12 cellular contexts compared by ENCODE assay signal in genomic region chr1:229108598-229109201, GRCh38.
A peak's percentile ranks its signal among the peaks of the same experiment; 100 is the strongest.
DNase-seq lines count a peak whose midpoint lies in the region; ATAC-seq and TF ChIP-seq lines count a peak whose summit lies in the region.
"Had no signal": no experiment of that assay in that cellular context is flagged by ENCODE, and none has a peak within 500 bp of the region (broad histone marks: within the 10 kb centered on the region; RNA-seq: fewer than 3 reads in every experiment).

No MANE protein-coding gene starts in this region.

- H2AK5ac ChIP-seq in mesendoderm (ENCODE audit: low read length): peak overlapping the region; percentile 43

- H3K27me3 ChIP-seq in mesendoderm (ENCODE audit: insufficient read depth, low read length, poor library complexity) (no peaks in the 10 kb centered on the region), MG63 (0 out of 2 replicates have a peak, but pooled peaks cover 4% of the 10 kb centered on the region)
- H3K27me3 ChIP-seq: BE2C had no signal

- DNase-seq in HT-29 (ENCODE audit: low spot score): peak; percentile 84
- DNase-seq in coronary artery (ENCODE audit: low spot score): peak; percentile 85
- no peak for DNase-seq in mesendoderm
- DNase-seq in nucleus accumbens (lab: John Stamatoyannopoulos, UW): no peak
- DNase-seq in activated naive CD8-positive, alpha-beta T cell treated with anti-CD3 and anti-CD28 coated beads, Interleukin-2, amount 50 U/mL, for 24 hours: no peak
- no peak for DNase-seq in MG63
- DNase-seq: activated CD4-positive, alpha-beta T cell treated with anti-CD3 and anti-CD28 coated beads for 48 hours; activated T-cell treated with anti-CD3 and anti-CD28 coated beads, Interleukin-2, amount 50 U/mL, for 72 hours; BE2C had no signal

- H3K27me3 Mint-ChIP-seq in stimulated activated memory B cell treated with anti-CD40 and anti-IgM and Interleukin-4, amounts not matched to agents 10 μg/mL and 1 μg/mL and 100 μg/mL, for 72 hours: peaks cover 38% of the 10 kb centered on the region
- no peaks in the 10 kb centered on the region for H3K27me3 Mint-ChIP-seq in activated naive CD8-positive, alpha-beta T cell treated with anti-CD3 and anti-CD28 coated beads, Interleukin-2, amount 50 U/mL, for 24 hours

- H3K36me3 ChIP-seq in mesendoderm (ENCODE audit: control insufficient read depth, insufficient read depth, low read length) (no peaks in the 10 kb centered on the region), MG63 (no peaks in the 10 kb centered on the region)
- H3K36me3 ChIP-seq: BE2C had no signal

- peak overlapping the region; percentile 6 for H3K23ac ChIP-seq in mesendoderm (ENCODE audit: low read length)

- no peak overlapping the region for H3K4me3 ChIP-seq in coronary artery
- H3K4me3 ChIP-seq in mesendoderm (ENCODE audit: low read length): no peak overlapping the region
- no peak overlapping the region for H3K4me3 ChIP-seq in MG63

- H2BK15ac ChIP-seq in mesendoderm (replicated peaks; ENCODE audit: low read depth): no peak overlapping the region

- peak overlapping the region; percentile 26 for H3K9ac ChIP-seq in mesendoderm (ENCODE audit: low read length)

- H3K9me3 ChIP-seq in MG63: no peaks in the 10 kb centered on the region
- H3K9me3 ChIP-seq: BE2C had no signal

- no peak overlapping the region for H3K4ac ChIP-seq in mesendoderm (ENCODE audit: low read depth, low read length)

- H3K4me1 ChIP-seq in mesendoderm (ENCODE audit: control insufficient read depth, low read depth, low read length): no peaks in the 10 kb centered on the region
- H3K4me1 ChIP-seq: BE2C had no signal

- H4K5ac ChIP-seq in mesendoderm (ENCODE audit: low read length): no peak overlapping the region

- H3K4me2 ChIP-seq in mesendoderm (ENCODE audit: low read length): no peak overlapping the region

- no CpG with 5 or more reads among the region's 10 CpGs for WGBS in mesendoderm (ENCODE audit: extremely low coverage, insufficient coverage, low lambda C conversion rate)

- no peak overlapping the region for H2BK5ac ChIP-seq in mesendoderm (ENCODE audit: low read length)

- H3K27ac Mint-ChIP-seq in stimulated activated memory B cell treated with anti-CD40 and anti-IgM and Interleukin-4, amounts not matched to agents 10 μg/mL and 1 μg/mL and 100 μg/mL, for 72 hours: no peak overlapping the region
- no peak overlapping the region for H3K27ac Mint-ChIP-seq in activated naive CD8-positive, alpha-beta T cell treated with anti-CD3 and anti-CD28 coated beads, Interleukin-2, amount 50 U/mL, for 24 hours
- H3K27ac Mint-ChIP-seq: activated T-cell treated with anti-CD3 and anti-CD28 coated beads, Interleukin-2, amount 50 U/mL, for 72 hours; T-helper 1 cell treated with Interleukin-12 subunit alpha and Interleukin-12 subunit beta and Interleukin-4 antibody, amounts not matched to agents 30 μg/mL and 1 μg/mL, for 36 hours had no signal

- H3K4me3 Mint-ChIP-seq in stimulated activated memory B cell treated with anti-CD40 and anti-IgM and Interleukin-4, amounts not matched to agents 10 μg/mL and 1 μg/mL and 100 μg/mL, for 72 hours: no peak overlapping the region
- H3K4me3 Mint-ChIP-seq in activated naive CD8-positive, alpha-beta T cell treated with anti-CD3 and anti-CD28 coated beads, Interleukin-2, amount 50 U/mL, for 24 hours: no peak overlapping the region
- H3K4me3 Mint-ChIP-seq: activated T-cell treated with anti-CD3 and anti-CD28 coated beads, Interleukin-2, amount 50 U/mL, for 72 hours; T-helper 1 cell treated with Interleukin-12 subunit alpha and Interleukin-12 subunit beta and Interleukin-4 antibody, amounts not matched to agents 30 μg/mL and 1 μg/mL, for 36 hours had no signal

- H3K18ac ChIP-seq in mesendoderm (ENCODE audit: low read length): no peak overlapping the region

- H3K27ac ChIP-seq in coronary artery: peak overlapping the region; percentile 87 to 89
- H3K27ac ChIP-seq in mesendoderm (ENCODE audit: low read depth, low read length): no peak overlapping the region

- H2BK120ac ChIP-seq in mesendoderm (ENCODE audit: low read depth, low read length): no peak overlapping the region

- no peak overlapping the region for H4K8ac ChIP-seq in mesendoderm (ENCODE audit: low read depth, low read length)

- H3K79me2 ChIP-seq in mesendoderm (ENCODE audit: control insufficient read depth, insufficient read depth, low read length): no peaks in the 10 kb centered on the region

- no peaks in the 10 kb centered on the region for H3K9me3 Mint-ChIP-seq in stimulated activated memory B cell treated with anti-CD40 and anti-IgM and Interleukin-4, amounts not matched to agents 10 μg/mL and 1 μg/mL and 100 μg/mL, for 72 hours
- no peaks in the 10 kb centered on the region for H3K9me3 Mint-ChIP-seq in activated naive CD8-positive, alpha-beta T cell treated with anti-CD3 and anti-CD28 coated beads, Interleukin-2, amount 50 U/mL, for 24 hours
- H3K9me3 Mint-ChIP-seq: activated T-cell treated with anti-CD3 and anti-CD28 coated beads, Interleukin-2, amount 50 U/mL, for 72 hours; T-helper 1 cell treated with Interleukin-12 subunit alpha and Interleukin-12 subunit beta and Interleukin-4 antibody, amounts not matched to agents 30 μg/mL and 1 μg/mL, for 36 hours had no signal

- no peak for TF ChIP-seq CTCF in coronary artery (IDR thresholded peaks at IDR 0.05)

- H3K36me3 Mint-ChIP-seq in stimulated activated memory B cell treated with anti-CD40 and anti-IgM and Interleukin-4, amounts not matched to agents 10 μg/mL and 1 μg/mL and 100 μg/mL, for 72 hours: no peaks in the 10 kb centered on the region
- no peaks in the 10 kb centered on the region for H3K36me3 Mint-ChIP-seq in activated naive CD8-positive, alpha-beta T cell treated with anti-CD3 and anti-CD28 coated beads, Interleukin-2, amount 50 U/mL, for 24 hours (ENCODE audit: low read depth)

- H3K4me1 Mint-ChIP-seq in stimulated activated memory B cell treated with anti-CD40 and anti-IgM and Interleukin-4, amounts not matched to agents 10 μg/mL and 1 μg/mL and 100 μg/mL, for 72 hours: no peaks in the 10 kb centered on the region
- no peaks in the 10 kb centered on the region for H3K4me1 Mint-ChIP-seq in activated naive CD8-positive, alpha-beta T cell treated with anti-CD3 and anti-CD28 coated beads, Interleukin-2, amount 50 U/mL, for 24 hours

- ATAC-seq in stimulated activated memory B cell treated with anti-CD40 and anti-IgM and Interleukin-4, amounts not matched to agents 10 μg/mL and 1 μg/mL and 100 μg/mL, for 72 hours: peak; percentile 9
- no peak for ATAC-seq in HG03095 (IDR thresholded peaks at IDR 0.05; ENCODE audit: unreplicated experiment)
- no peak for ATAC-seq in activated naive CD8-positive, alpha-beta T cell treated with anti-CD3 and anti-CD28 coated beads, Interleukin-2, amount 50 U/mL, for 24 hours
- ATAC-seq: activated T-cell treated with anti-CD3 and anti-CD28 coated beads, Interleukin-2, amount 50 U/mL, for 72 hours had no signal

- H3K79me1 ChIP-seq in mesendoderm (ENCODE audit: low read length): no peaks in the 10 kb centered on the region

- peak overlapping the region; percentile 53 for H3K56ac ChIP-seq in mesendoderm (ENCODE audit: low read length)

Comparison
In these comparisons a context has a peak if more than half of its experiments do, and no peak if none do; other contexts are left out.
1. DNase-seq: peak in HT-29 (single experiment) and coronary artery (single experiment); none in mesendoderm (single experiment), nucleus accumbens (0 of 56), activated naive CD8-positive, alpha-beta T cell treated with anti-CD3 and anti-CD28 coated beads, Interleukin-2, amount 50 U/mL, for 24 hours (single experiment) and MG63 (single experiment).